In the genomic region with DNA sequence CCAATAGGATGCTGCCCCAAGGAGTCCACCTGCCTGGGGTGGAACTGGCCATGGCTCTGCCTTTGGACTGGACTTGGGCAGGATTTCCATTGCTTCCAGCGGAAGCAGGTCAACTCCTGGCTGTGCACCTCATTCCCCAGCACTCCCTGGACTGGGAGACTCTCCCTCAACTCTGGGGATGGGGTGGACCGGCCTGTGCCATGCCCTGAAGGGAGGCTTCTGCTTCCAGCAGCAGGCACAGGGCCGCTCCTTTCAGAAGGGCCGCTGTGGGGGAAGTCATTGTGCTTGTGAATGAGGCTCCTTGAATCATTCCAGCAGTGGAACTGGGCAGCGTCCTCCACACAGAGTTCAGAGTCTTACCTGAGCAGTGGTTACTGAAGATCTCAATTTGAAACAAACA, we compare ENCODE assay signal across 28 cellular contexts. TPM values are rescaled to one million over a fixed set of nuclear protein-coding genes. Genes with fewer than 3 reads are reported as not detected.
DNase-seq lines count a peak whose midpoint lies in the region; ATAC-seq and TF ChIP-seq lines count a peak whose summit lies in the region.
"Had no signal": no experiment of that assay in that cellular context is flagged by ENCODE, and none has a peak within 500 bp of the region (broad histone marks: within the 10 kb centered on the region; RNA-seq: fewer than 3 reads in every experiment).

No MANE protein-coding gene starts in this region.

- ATAC-seq in T-helper 17 cell = no peak
- ATAC-seq in upper lobe of right lung = no peak
- ATAC-seq in psoas muscle = no peak
- ATAC-seq: CD8-positive, alpha-beta T cell; PC-3; Right ventricle myocardium inferior had no signal

- H3K9me3 Mint-ChIP-seq in activated CD4-positive, alpha-beta T cell treated with anti-CD3 and anti-CD28 coated beads, Interleukin-2, amount 10 ng/mL, durations not matched to agents 7 days and 5 days = no peaks in the 10 kb centered on the region
- H3K9me3 Mint-ChIP-seq: CD8-positive, alpha-beta T cell had no signal

- POLR2A ChIA-PET in activated CD4-positive, alpha-beta T cell treated with anti-CD3 and anti-CD28 coated beads, Interleukin-2, amount 10 ng/mL, durations not matched to agents 7 days and 5 days (lab: Charles Lee) = interaction anchor here (0.7 kb wide), 1 partner anchor 223 kb away, joined by 4 read pairs; no protein-coding TSS in a partner anchor

- H3K4me1 ChIP-seq in osteoblast (ENCODE audit: insufficient read depth, low read length) (no peaks in the 10 kb centered on the region), upper lobe of right lung (no peaks in the 10 kb centered on the region), psoas muscle (peaks cover 4% of the 10 kb centered on the region)

- H3K9me3 ChIP-seq in T-helper 17 cell (ENCODE audit: control insufficient read depth, low read length, poor library complexity, severe bottlenecking) (no peaks in the 10 kb centered on the region), osteoblast (ENCODE audit: low read depth, low read length) (no peaks in the 10 kb centered on the region), upper lobe of right lung (no peaks in the 10 kb centered on the region), psoas muscle (no peaks in the 10 kb centered on the region)
- H3K9me3 ChIP-seq: SJCRH30 had no signal

- H3K27ac ChIP-seq in osteoblast (ENCODE audit: low read depth, low read length) (no peak overlapping the region), upper lobe of right lung (no peak overlapping the region), psoas muscle (no peak overlapping the region)
- H3K27ac ChIP-seq: 22Rv1, C4-2B, HL-60, SJCRH30 had no signal

- no peak for TF ChIP-seq CTCF in osteoblast (IDR thresholded peaks at IDR 0.05; ENCODE audit: extremely low read depth, low read depth, low read length)
- no peak for TF ChIP-seq CTCF in upper lobe of right lung (IDR thresholded peaks at IDR 0.05)
- TF ChIP-seq CTCF in psoas muscle (IDR thresholded peaks at IDR 0.05) = no peak

- no peaks in the 10 kb centered on the region for H4K20me1 ChIP-seq in osteoblast (ENCODE audit: insufficient read depth, low read length)

- intact Hi-C loops in upper lobe of right lung (cut with DNase I) = no loop called here
- intact Hi-C loops in psoas muscle (cut with DNase I) = no loop called here

- 90 to 95% (median 91%) methylated on average over 5 of the region's 5 CpGs for WGBS in psoas muscle, 3 donors

- H3K27me3 ChIP-seq in osteoblast (ENCODE audit: insufficient read depth, low read length) (no peaks in the 10 kb centered on the region), upper lobe of right lung (no peaks in the 10 kb centered on the region), psoas muscle (ENCODE audit: insufficient read depth in 3 of 3, low read length in 2 of 3) (no peaks in the 10 kb centered on the region)
- H3K27me3 ChIP-seq: SJCRH30 had no signal

- no peaks in the 10 kb centered on the region for H3K27me3 Mint-ChIP-seq in activated CD4-positive, alpha-beta T cell treated with anti-CD3 and anti-CD28 coated beads, Interleukin-2, amount 10 ng/mL, durations not matched to agents 7 days and 5 days
- H3K27me3 Mint-ChIP-seq in T-helper 17 cell = no peaks in the 10 kb centered on the region
- H3K27me3 Mint-ChIP-seq: B cell had no signal

- peak overlapping the region; percentile 28 for H3K27ac Mint-ChIP-seq in activated CD4-positive, alpha-beta T cell treated with anti-CD3 and anti-CD28 coated beads, Interleukin-2, amount 10 ng/mL, durations not matched to agents 7 days and 5 days
- H3K27ac Mint-ChIP-seq in T-helper 17 cell = peak overlapping the region; percentile 78
- H3K27ac Mint-ChIP-seq: B cell had no signal

- no peak overlapping the region for H3K4me3 Mint-ChIP-seq in activated CD4-positive, alpha-beta T cell treated with anti-CD3 and anti-CD28 coated beads, Interleukin-2, amount 10 ng/mL, durations not matched to agents 7 days and 5 days
- H3K4me3 Mint-ChIP-seq in T-helper 17 cell = no peak overlapping the region
- H3K4me3 Mint-ChIP-seq: B cell; CD8-positive, alpha-beta T cell had no signal

- H3K36me3 ChIP-seq in osteoblast (ENCODE audit: insufficient read depth, low read length) = peaks cover 12% of the 10 kb centered on the region
- peaks cover 25% of the 10 kb centered on the region for H3K36me3 ChIP-seq in upper lobe of right lung
- peaks cover 3 to 56% of the 10 kb centered on the region in 2 donors for H3K36me3 ChIP-seq in psoas muscle (ENCODE audit: insufficient read depth in 1 of 2, low read depth in 1 of 2)

- H3K79me2 ChIP-seq in osteoblast (ENCODE audit: insufficient read depth, low read length) = no peaks in the 10 kb centered on the region

- H2AFZ ChIP-seq in osteoblast (ENCODE audit: low read length) = no peak overlapping the region

- CTCF ChIA-PET in activated CD4-positive, alpha-beta T cell treated with anti-CD3 and anti-CD28 coated beads, Interleukin-2, amount 10 ng/mL, durations not matched to agents 7 days and 5 days (lab: Charles Lee) = no interaction called here

- no peak overlapping the region for H3K4me2 ChIP-seq in osteoblast (ENCODE audit: insufficient read depth, low read length)

- peaks cover 33% of the 10 kb centered on the region for H3K36me3 Mint-ChIP-seq in activated CD4-positive, alpha-beta T cell treated with anti-CD3 and anti-CD28 coated beads, Interleukin-2, amount 10 ng/mL, durations not matched to agents 7 days and 5 days (ENCODE audit: low read depth)
- H3K36me3 Mint-ChIP-seq in T-helper 17 cell (ENCODE audit: low read depth) = no peaks in the 10 kb centered on the region

- DNase-seq in activated CD4-positive, alpha-beta T cell treated with anti-CD3 and anti-CD28 coated beads, Interleukin-2, amount 10 ng/mL, durations not matched to agents 7 days and 5 days = no peak
- DNase-seq in activated CD4-positive, alpha-beta T cell treated with anti-CD3 and anti-CD28 coated beads for 4 hours = no peak
- no peak for DNase-seq in T-helper 17 cell
- peak; percentile 23 for DNase-seq in osteoblast (ENCODE audit: insufficient read length, low spot score, missing footprints)
- DNase-seq in upper lobe of right lung = peak; percentile 22
- DNase-seq in psoas muscle = no peak
- DNase-seq in LoVo (ENCODE audit: low spot score) = no peak
- DNase-seq: CD8-positive, alpha-beta T cell; DMS 273 treated with DMSO at 0.1 percent for 48 hours; DMS79; EL; GDM1; HCEC 1CT; MV-4-11; NCI-H1105; NCI-H146; NCI-H1930; NCI-H2107; NCI-H524; NCI-H774; NK-92 treated with Interleukin-12 subunit alpha and Interleukin-12 subunit beta, amount 100 ng/mL, for 24 hours; PC-3; SJCRH30 had no signal

- H3K4me1 Mint-ChIP-seq in activated CD4-positive, alpha-beta T cell treated with anti-CD3 and anti-CD28 coated beads, Interleukin-2, amount 10 ng/mL, durations not matched to agents 7 days and 5 days = no peaks in the 10 kb centered on the region
- peaks cover 5% of the 10 kb centered on the region for H3K4me1 Mint-ChIP-seq in T-helper 17 cell

- H3K4me3 ChIP-seq in osteoblast (ENCODE audit: insufficient read depth, low read length) (no peak overlapping the region), upper lobe of right lung (no peak overlapping the region), psoas muscle (no peak overlapping the region)
- H3K4me3 ChIP-seq: SJCRH30 had no signal

RNA-seq across cellular contexts. Expression of gene TCHP, which starts 23.0 kb away (rescaled TPM):
- 10 to 100 TPM; 27.9 to 36.0 TPM for total RNA-seq in activated CD4-positive, alpha-beta T cell treated with anti-CD3 and anti-CD28 coated beads, Interleukin-2, amount 10 ng/mL, durations not matched to agents 7 days and 5 days
- total RNA-seq in T-helper 17 cell = 10 to 100 TPM; 17.6 to 18.7 TPM
- total RNA-seq in osteoblast = 7.7 and 8.7 TPM in 2 replicates
- 16.5 TPM for total RNA-seq in upper lobe of right lung
- total RNA-seq in psoas muscle = 10 to 100 TPM in 1 of 4 donors, 1 to 10 TPM in 3; 5.8 to 11.2 (median 8.5) TPM
- polyA plus RNA-seq in psoas muscle = 10 to 100 TPM in 1 of 3 donors, 1 to 10 TPM in 2; 4.5 to 14.8 (median 5.7) TPM

RNA-seq across cellular contexts. Expression of gene GLTP, which starts 42.7 kb away (rescaled TPM):
- total RNA-seq in activated CD4-positive, alpha-beta T cell treated with anti-CD3 and anti-CD28 coated beads, Interleukin-2, amount 10 ng/mL, durations not matched to agents 7 days and 5 days = 10 to 100 TPM; 17.6 to 20.7 TPM
- 10 to 100 TPM; 28.3 to 29.4 TPM for total RNA-seq in T-helper 17 cell
- 50.3 and 50.7 TPM in 2 replicates for total RNA-seq in osteoblast
- 44.0 TPM for total RNA-seq in upper lobe of right lung
- 10 to 100 TPM; 15.3 to 23.3 (median 16.9) TPM for total RNA-seq in psoas muscle
- polyA plus RNA-seq in psoas muscle = 10 to 100 TPM; 12.1 to 18.7 (median 18.2) TPM

Comparison
In these comparisons a context has a peak if more than half of its experiments do, and no peak if none do; other contexts are left out.
1. DNase-seq: peak in osteoblast (single experiment) and upper lobe of right lung (single experiment); none in activated CD4-positive, alpha-beta T cell treated with anti-CD3 and anti-CD28 coated beads, Interleukin-2, amount 10 ng/mL, durations not matched to agents 7 days and 5 days (single experiment), activated CD4-positive, alpha-beta T cell treated with anti-CD3 and anti-CD28 coated beads for 4 hours (0 of 2), T-helper 17 cell (0 of 3), psoas muscle (0 of 2) and LoVo (single experiment).